ENCODE assay signal across 8 cellular contexts in the genomic region with DNA sequence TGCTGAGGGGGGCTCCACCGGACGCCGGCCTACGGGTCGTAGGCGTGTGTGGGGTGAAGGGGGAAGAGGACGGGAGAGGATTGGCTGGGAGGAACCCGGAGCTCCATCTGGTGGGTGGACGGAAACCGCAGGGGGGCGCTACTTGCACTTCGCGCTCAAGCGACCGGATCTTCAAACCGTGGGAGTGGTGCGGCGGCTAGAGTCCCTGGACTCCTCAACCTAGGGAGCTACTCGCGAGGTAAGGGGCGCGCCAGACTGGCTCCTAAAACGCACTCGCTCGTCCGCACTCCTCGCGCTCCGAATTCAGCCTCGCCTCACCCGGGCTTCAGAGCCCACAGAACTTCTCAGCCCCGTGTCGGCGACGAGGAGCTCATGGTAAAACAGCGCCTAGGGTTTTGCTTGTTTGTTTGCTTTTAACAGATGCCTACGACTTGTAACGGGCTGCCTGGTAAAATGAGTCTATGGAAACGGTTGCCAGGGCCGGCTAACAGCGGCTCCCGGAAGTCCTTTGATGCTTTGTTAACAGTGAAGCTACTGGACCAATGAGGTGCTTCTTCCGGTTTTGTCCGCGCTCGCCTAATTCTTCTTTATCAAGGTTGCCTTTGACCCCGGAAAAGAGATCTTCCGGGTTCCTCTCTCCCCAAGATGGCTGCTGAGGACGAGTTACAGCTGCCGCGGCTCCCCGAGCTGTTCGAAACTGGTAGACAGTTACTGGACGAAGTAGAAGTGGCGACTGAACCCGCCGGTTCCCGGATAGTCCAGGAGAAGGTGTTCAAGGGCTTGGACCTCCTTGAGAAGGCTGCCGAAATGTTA. TPM values are rescaled to one million over a fixed set of nuclear protein-coding genes. Genes with fewer than 3 reads are reported as not detected.
DNase-seq lines count a peak whose midpoint lies in the region; ATAC-seq and TF ChIP-seq lines count a peak whose summit lies in the region.

TSS of gene IGBP1 (plus strand) at position 145 of the 813 bp plus-strand sequence. CDS start at position 646, 501 bp downstream.

- H3K9me3 Mint-ChIP-seq in CD4-positive, alpha-beta memory T cell: no peaks in the 10 kb centered on the region
- no peaks in the 10 kb centered on the region for H3K9me3 Mint-ChIP-seq in activated CD4-positive, alpha-beta memory T cell treated with anti-CD3 and anti-CD28 coated beads, Interleukin-2, amount 10 ng/mL, durations not matched to agents 7 days and 5 days

- TF ChIP-seq CTCF in lower lobe of right lung (IDR thresholded peaks at IDR 0.05): peak; percentile 52

- H3K27me3 Mint-ChIP-seq in CD4-positive, alpha-beta memory T cell: no peaks in the 10 kb centered on the region
- H3K27me3 Mint-ChIP-seq in activated CD4-positive, alpha-beta memory T cell treated with anti-CD3 and anti-CD28 coated beads, Interleukin-2, amount 10 ng/mL, durations not matched to agents 7 days and 5 days: no peaks in the 10 kb centered on the region

- 0% methylated on average over 59 of the region's 59 CpGs for WGBS in ectodermal cell, 2 experiments

- peak within 1 kb of the TSS; percentile 89 to 90 for H3K4me3 ChIP-seq in CD4-positive, alpha-beta memory T cell (ENCODE audit: low read length in 2 of 2)
- peak within 1 kb of the TSS; percentile 78 for H3K4me3 ChIP-seq in ectodermal cell (ENCODE audit: insufficient read depth, low read depth, low read length)
- peak within 1 kb of the TSS; percentile 75 for H3K4me3 ChIP-seq in lower lobe of right lung

- POLR2A ChIA-PET in CD4-positive, alpha-beta memory T cell (lab: Charles Lee; ENCODE audit: partially characterized antibody): interaction anchor here (0.5 to 2.6 kb wide), 12 partner anchors 11 to 1968 kb away, joined by 3 to 16 read pairs (median 5); partner anchors contain the start of genes EFNB1, KIF4A, PDZD11 and PJA1
- POLR2A ChIA-PET in activated CD4-positive, alpha-beta memory T cell treated with anti-CD3 and anti-CD28 coated beads, Interleukin-2, amount 10 ng/mL, durations not matched to agents 7 days and 5 days (lab: Charles Lee): interaction anchor here (0.7 to 1.7 kb wide), 10 partner anchors 14 to 1401 kb away, joined by 3 to 10 read pairs (median 3); partner anchors contain the start of genes KIF4A, NONO, OGT and PDZD11

- ATAC-seq in GM19438 (IDR thresholded peaks at IDR 0.05; ENCODE audit: low read depth, unreplicated experiment) (peak; percentile 79), HG03575 (IDR thresholded peaks at IDR 0.05; ENCODE audit: extremely low read depth, insufficient number of reproducible peaks, low FRiP score, unreplicated experiment) (peak; percentile 53), lower lobe of right lung (peak; percentile 96 to 97)

- intact Hi-C loops in CD4-positive, alpha-beta memory T cell (cut with micrococcal nuclease): loop anchor here (1.0 to 10.0 kb wide), 7 partner anchors 64 to 1629 kb away; partner anchors contain the start of genes EFNB1 and PJA1
- intact Hi-C loops in lower lobe of right lung (cut with DNase I): no loop called here

- peaks cover 0 to 28% of the 10 kb centered on the region in 2 donors for H3K36me3 Mint-ChIP-seq in CD4-positive, alpha-beta memory T cell
- peaks cover 27% of the 10 kb centered on the region for H3K36me3 Mint-ChIP-seq in activated CD4-positive, alpha-beta memory T cell treated with anti-CD3 and anti-CD28 coated beads, Interleukin-2, amount 10 ng/mL, durations not matched to agents 7 days and 5 days (ENCODE audit: low read depth)

- peak within 1 kb of the TSS; percentile 77 for H3K27ac ChIP-seq in CD4-positive, alpha-beta memory T cell (ENCODE audit: low read depth, low read length)
- H3K27ac ChIP-seq in ectodermal cell (ENCODE audit: insufficient read depth, low read depth, low read length, poor library complexity, severe bottlenecking) (peak within 1 kb of the TSS; percentile 97), lower lobe of right lung (peak within 1 kb of the TSS; percentile 87)

- peak; percentile 78 to 94 (median 86) for DNase-seq in CD4-positive, alpha-beta memory T cell
- DNase-seq in NCI-H82 (lab: John Stamatoyannopoulos, UW): peak; percentile 95
- DNase-seq in activated CD4-positive, alpha-beta memory T cell treated with anti-CD3 and anti-CD28 coated beads, Interleukin-2, amount 10 ng/mL, durations not matched to agents 7 days and 5 days: peak; percentile 83
- peak; percentile 88 for DNase-seq in lower lobe of right lung
- DNase-seq in stimulated activated CD4-positive, alpha-beta T cell treated with anti-CD3 and anti-CD28 coated beads, TNF-alpha, amount 100 ng/mL, for 24 hours (ENCODE audit: low read depth in 3 of 3): peak; percentile 49 to 64 (median 61)

- H3K4me1 Mint-ChIP-seq in CD4-positive, alpha-beta memory T cell: peaks cover 16 to 38% (median 22%) of the 10 kb centered on the region in 4 donors
- H3K4me1 Mint-ChIP-seq in activated CD4-positive, alpha-beta memory T cell treated with anti-CD3 and anti-CD28 coated beads, Interleukin-2, amount 10 ng/mL, durations not matched to agents 7 days and 5 days: peaks cover 32% of the 10 kb centered on the region

- H3K4me3 Mint-ChIP-seq in CD4-positive, alpha-beta memory T cell: peak within 1 kb of the TSS; percentile 87 to 99 (median 98)
- H3K4me3 Mint-ChIP-seq in activated CD4-positive, alpha-beta memory T cell treated with anti-CD3 and anti-CD28 coated beads, Interleukin-2, amount 10 ng/mL, durations not matched to agents 7 days and 5 days: peak within 1 kb of the TSS; percentile 99

- peaks cover 3% of the 10 kb centered on the region for H3K36me3 ChIP-seq in CD4-positive, alpha-beta memory T cell (ENCODE audit: insufficient read depth, low read length)
- H3K36me3 ChIP-seq in ectodermal cell (ENCODE audit: control insufficient read depth, insufficient read depth, low read length): no peaks in the 10 kb centered on the region
- peaks cover 5% of the 10 kb centered on the region for H3K36me3 ChIP-seq in lower lobe of right lung

- H3K4me1 ChIP-seq in CD4-positive, alpha-beta memory T cell (ENCODE audit: insufficient read depth, low read length): peaks cover 35% of the 10 kb centered on the region
- H3K4me1 ChIP-seq in ectodermal cell (ENCODE audit: control insufficient read depth, insufficient read depth, low read length) (peaks cover 4% of the 10 kb centered on the region), lower lobe of right lung (peaks cover 15% of the 10 kb centered on the region)

- CTCF ChIA-PET in CD4-positive, alpha-beta memory T cell (lab: Charles Lee; ENCODE audit: partially characterized antibody): interaction anchor here (0.9 to 2.2 kb wide), 9 partner anchors 9 to 1306 kb away, joined by 3 to 9 read pairs (median 5); partner anchors contain the start of genes KIF4A and PDZD11
- CTCF ChIA-PET in activated CD4-positive, alpha-beta memory T cell treated with anti-CD3 and anti-CD28 coated beads, Interleukin-2, amount 10 ng/mL, durations not matched to agents 7 days and 5 days (lab: Charles Lee): interaction anchor here (0.7 to 1.9 kb wide), 9 partner anchors 14 to 1305 kb away, joined by 3 to 10 read pairs (median 4); partner anchors contain the start of genes EFNB1, KIF4A and PDZD11

- H3K27me3 ChIP-seq in CD4-positive, alpha-beta memory T cell (ENCODE audit: insufficient read depth, low read length): no peaks in the 10 kb centered on the region
- H3K27me3 ChIP-seq in ectodermal cell (ENCODE audit: control insufficient read depth, insufficient read depth, low read length, poor library complexity, severe bottlenecking) (no peaks in the 10 kb centered on the region), lower lobe of right lung (ENCODE audit: low read depth) (no peaks in the 10 kb centered on the region)

- H3K9me3 ChIP-seq in CD4-positive, alpha-beta memory T cell (ENCODE audit: control insufficient read depth in 1 of 2, low read length in 2 of 2): no peaks in the 10 kb centered on the region
- no peaks in the 10 kb centered on the region for H3K9me3 ChIP-seq in ectodermal cell (ENCODE audit: control insufficient read depth, low read length)
- no peaks in the 10 kb centered on the region for H3K9me3 ChIP-seq in lower lobe of right lung

- peak within 1 kb of the TSS; percentile 84 to 99 (median 98) for H3K27ac Mint-ChIP-seq in CD4-positive, alpha-beta memory T cell
- peak within 1 kb of the TSS; percentile 88 for H3K27ac Mint-ChIP-seq in activated CD4-positive, alpha-beta memory T cell treated with anti-CD3 and anti-CD28 coated beads, Interleukin-2, amount 10 ng/mL, durations not matched to agents 7 days and 5 days

RNA-seq across cellular contexts. Expression of gene IGBP1, which starts in this region (rescaled TPM):
- 10 to 100 TPM; 60.8 to 66.2 TPM for total RNA-seq in CD4-positive, alpha-beta memory T cell
- 10 to 100 TPM; 56.3 to 60.7 TPM for polyA plus RNA-seq in CD4-positive, alpha-beta memory T cell
- 10 to 100 TPM; 63.2 to 65.6 TPM for total RNA-seq in activated CD4-positive, alpha-beta memory T cell treated with anti-CD3 and anti-CD28 coated beads, Interleukin-2, amount 10 ng/mL, durations not matched to agents 7 days and 5 days
- polyA plus RNA-seq in ectodermal cell (2013, experiment 1 of 4): 56.4 TPM
- 53.2 TPM for polyA plus RNA-seq in ectodermal cell (2013, experiment 2 of 4)
- polyA plus RNA-seq in ectodermal cell (2013, experiment 3 of 4): 55.2 TPM
- polyA plus RNA-seq in ectodermal cell (2013, experiment 4 of 4): 65.8 TPM
- 60.1 TPM for total RNA-seq in lower lobe of right lung

Comparison
In these comparisons a context has a peak if more than half of its experiments do, and no peak if none do; other contexts are left out.
1. Peak in every context shown above with its lines: DNase-seq, ATAC-seq, H3K4me3 ChIP-seq and H3K27ac ChIP-seq.